In genomic region chr22:23915230-23915754, GRCh38 we compare ENCODE assay signal across 20 cellular contexts. TPM values are rescaled to one million over a fixed set of nuclear protein-coding genes. Genes with fewer than 3 reads are reported as not detected.
DNase-seq lines count a peak whose midpoint lies in the region; ATAC-seq, FAIRE-seq and TF ChIP-seq lines count a peak whose summit lies in the region.
"Had no signal": no experiment of that assay in that cellular context is flagged by ENCODE, and none has a peak within 500 bp of the region (broad histone marks: within the 10 kb centered on the region; RNA-seq: fewer than 3 reads in every experiment).

No MANE protein-coding gene starts in this region.

- peak in 1 of 7 experiments; percentile 35 for DNase-seq in CD8-positive, alpha-beta T cell
- DNase-seq in NB4 (ENCODE audit: low read depth) (peak; percentile 46), endothelial cell of umbilical vein (ENCODE audit: low read depth, low spot score) (no peak), osteocyte (ENCODE audit: extremely low spot score, unreplicated experiment) (peak; percentile 36), NCI-H1694 treated with DMSO at 0.1 percent for 48 hours (lab: John Stamatoyannopoulos, UW) (no peak)
- no peak for DNase-seq in central memory CD4-positive, alpha-beta T cell
- DNase-seq: activated effector memory CD4-positive, alpha-beta T cell treated with anti-CD3 and anti-CD28 coated beads, Interleukin-2, amount 50 U/mL, for 16 hours; amygdala; cerebellar nuclear complex; left cardiac atrium; NK-92 treated with Interleukin-12 subunit alpha and Interleukin-12 subunit beta, amount 100 ng/mL, for 24 hours; WERI-Rb-1 had no signal

- no peak overlapping the region for H3K4me3 ChIP-seq in CD8-positive, alpha-beta T cell (ENCODE audit: low read depth, low read length)
- H3K4me3 ChIP-seq in NB4 (ENCODE audit: low read depth, low read length) (no peak overlapping the region), endothelial cell of umbilical vein (replicated peaks in 1 of 3; ENCODE audit: insufficient read depth in 1 of 3, low read depth in 1 of 3, low read length in 3 of 3) (no peak overlapping the region)
- H3K4me3 ChIP-seq: skin epidermis, tibial artery had no signal

- no peak for TF ChIP-seq CTCF in CD8-positive, alpha-beta T cell (IDR thresholded peaks at IDR 0.05)
- TF ChIP-seq CTCF in NB4 (IDR thresholded peaks at IDR 0.05; ENCODE audit: low read depth, low read length) (no peak), endothelial cell of umbilical vein (IDR thresholded peaks at IDR 0.05; ENCODE audit: extremely low read depth in 1 of 2, insufficient read depth in 1 of 2, low read depth in 1 of 2, low read length in 2 of 2) (no peak), osteocyte (IDR thresholded peaks at IDR 0.05) (no peak)

- peaks cover 11% of the 10 kb centered on the region for H3K36me3 Mint-ChIP-seq in CD8-positive, alpha-beta T cell
- H3K36me3 Mint-ChIP-seq in osteocyte (ENCODE audit: unreplicated experiment) = peaks cover 6% of the 10 kb centered on the region

- H2AFZ ChIP-seq in endothelial cell of umbilical vein (ENCODE audit: low read depth, low read length) = no peak overlapping the region
- H2AFZ ChIP-seq: parathyroid adenoma had no signal

- BruUV-seq in endothelial cell of umbilical vein (replicated peaks; lab: Mats Ljungman, UMichigan) = no TSS peak

- no peaks in the 10 kb centered on the region for H3K79me2 ChIP-seq in endothelial cell of umbilical vein (ENCODE audit: control insufficient read depth, insufficient read depth, low read length)
- H3K79me2 ChIP-seq: parathyroid adenoma had no signal

- no peak overlapping the region for H3K4me3 Mint-ChIP-seq in CD8-positive, alpha-beta T cell
- no peak overlapping the region for H3K4me3 Mint-ChIP-seq in osteocyte (ENCODE audit: unreplicated experiment)

- no peaks in the 10 kb centered on the region for H3K9me3 Mint-ChIP-seq in CD8-positive, alpha-beta T cell
- H3K9me3 Mint-ChIP-seq in osteocyte (ENCODE audit: unreplicated experiment) = no peaks in the 10 kb centered on the region

- H3K27ac ChIP-seq in CD8-positive, alpha-beta T cell (ENCODE audit: low read depth, low read length) = no peak overlapping the region
- no peak overlapping the region for H3K27ac ChIP-seq in endothelial cell of umbilical vein (ENCODE audit: insufficient read depth, low read depth, low read length)
- H3K27ac ChIP-seq: parathyroid adenoma, WERI-Rb-1 had no signal

- H3K4me1 ChIP-seq in CD8-positive, alpha-beta T cell (ENCODE audit: insufficient read depth, low read length) = no peaks in the 10 kb centered on the region
- peaks cover 12% of the 10 kb centered on the region for H3K4me1 ChIP-seq in endothelial cell of umbilical vein (ENCODE audit: control insufficient read depth, extremely low read depth, insufficient read depth, low read length)
- H3K4me1 ChIP-seq: parathyroid adenoma had no signal

- no peaks in the 10 kb centered on the region for H3K27me3 ChIP-seq in CD8-positive, alpha-beta T cell (ENCODE audit: insufficient read depth, low read length)
- no peaks in the 10 kb centered on the region for H3K27me3 ChIP-seq in endothelial cell of umbilical vein (ENCODE audit: control insufficient read depth in 2 of 2, insufficient read depth in 2 of 2, low read length in 2 of 2)
- H3K27me3 ChIP-seq: tibial artery had no signal

- TF ChIP-seq POLR2A in NB4 (IDR thresholded peaks at IDR 0.05; ENCODE audit: extremely low read depth, insufficient read length) = no peak
- TF ChIP-seq POLR2A in endothelial cell of umbilical vein (IDR thresholded peaks at IDR 0.05; ENCODE audit: low read depth, low read length) = no peak

- POLR2A ChIA-PET in CD8-positive, alpha-beta T cell (lab: Charles Lee) = interaction anchor here (0.8 kb wide), 1 partner anchor 21 kb away, joined by 7 read pairs; the partner anchor contains the start of gene MIF
- POLR2A ChIA-PET in endothelial cell of umbilical vein (lab: Charles Lee) = no interaction called here

- no peaks in the 10 kb centered on the region for H3K9me3 ChIP-seq in CD8-positive, alpha-beta T cell (ENCODE audit: low read length)
- H3K9me3 ChIP-seq in endothelial cell of umbilical vein (replicated peaks; ENCODE audit: control insufficient read depth, insufficient read depth, low read length) = no peaks in the 10 kb centered on the region
- H3K9me3 ChIP-seq: tibial artery had no signal

- dilution Hi-C loops in endothelial cell of umbilical vein (cut with MboI; ENCODE audit: extremely low pct_ligation_motif_present, low sequenced_read_pairs) = no loop called here

- intact Hi-C loops in CD8-positive, alpha-beta T cell (cut with DNase I, micrococcal nuclease) = no loop called here
- intact Hi-C loops in endothelial cell of umbilical vein (cut with micrococcal nuclease) = loop anchor here (2.0 kb wide), 1 partner anchor 14 kb away; no protein-coding TSS in a partner anchor

- no peaks in the 10 kb centered on the region for H3K27me3 Mint-ChIP-seq in CD8-positive, alpha-beta T cell (ENCODE audit: low read depth)
- H3K27me3 Mint-ChIP-seq in osteocyte (ENCODE audit: unreplicated experiment) = no peaks in the 10 kb centered on the region

- CTCF ChIA-PET in CD8-positive, alpha-beta T cell (lab: Charles Lee) = no interaction called here
- CTCF ChIA-PET in endothelial cell of umbilical vein (lab: Charles Lee) = no interaction called here

- H3K27ac Mint-ChIP-seq in CD8-positive, alpha-beta T cell = peak overlapping the region; percentile 23
- H3K27ac Mint-ChIP-seq in osteocyte (ENCODE audit: unreplicated experiment) = peak overlapping the region; percentile 96

- ATAC-seq in CD8-positive, alpha-beta T cell = no peak
- ATAC-seq in HG03439 (IDR thresholded peaks at IDR 0.05; ENCODE audit: unreplicated experiment) = no peak
- no peak for ATAC-seq in GM19455 (IDR thresholded peaks at IDR 0.05; ENCODE audit: unreplicated experiment)
- ATAC-seq: left cardiac atrium, Right ventricle myocardium inferior had no signal

- H3K4me1 Mint-ChIP-seq in CD8-positive, alpha-beta T cell (ENCODE audit: low read depth) = peaks cover 20% of the 10 kb centered on the region
- peaks cover 14% of the 10 kb centered on the region for H3K4me1 Mint-ChIP-seq in osteocyte (ENCODE audit: unreplicated experiment)

- FAIRE-seq in endothelial cell of umbilical vein (lab: Jason Lieb, UNC) = peak; percentile 21
- FAIRE-seq: endometrium, H1 had no signal

- H3K9me1 ChIP-seq in endothelial cell of umbilical vein (replicated peaks; ENCODE audit: control insufficient read depth, extremely low read depth, insufficient read depth, low read length) = no peaks in the 10 kb centered on the region

- no peaks in the 10 kb centered on the region for H4K20me1 ChIP-seq in endothelial cell of umbilical vein (replicated peaks; ENCODE audit: control insufficient read depth, extremely low read depth, insufficient read depth, low read length)

- H3K36me3 ChIP-seq in CD8-positive, alpha-beta T cell (ENCODE audit: insufficient read depth, low read length) = no peaks in the 10 kb centered on the region
- H3K36me3 ChIP-seq in endothelial cell of umbilical vein (ENCODE audit: control insufficient read depth in 2 of 2, extremely low read depth in 1 of 2, insufficient read depth in 2 of 2, low read length in 2 of 2) = peaks cover 0 to 2% of the 10 kb centered on the region in 2 experiments

- H3K4me2 ChIP-seq in endothelial cell of umbilical vein (ENCODE audit: insufficient read depth, low read length) = no peak overlapping the region

- H3K9ac ChIP-seq in endothelial cell of umbilical vein (replicated peaks; ENCODE audit: extremely low read depth, insufficient read depth, low read length) = no peak overlapping the region
- H3K9ac ChIP-seq: parathyroid adenoma had no signal

RNA-seq across cellular contexts. Expression of gene MIF, which starts 21.1 kb away (rescaled TPM):
- 100 to 1,000 TPM; 181 to 191 TPM for total RNA-seq in CD8-positive, alpha-beta T cell
- total RNA-seq in endothelial cell of umbilical vein (674 and 730 TPM in 2 replicates), osteocyte (354 and 363 TPM in 2 replicates)
- polyA plus RNA-seq in endothelial cell of umbilical vein = 529 and 898 TPM in 2 replicates
- 261 and 376 TPM in 2 replicates for polyA plus RNA-seq in endothelial cell of umbilical vein (2011; cell fraction: cytosol; rRNA removed)
- polyA plus RNA-seq in endothelial cell of umbilical vein (2011; cell fraction: nucleus; rRNA removed) = 76.7 and 91.0 TPM in 2 replicates
- polyA plus RNA-seq in endothelial cell of umbilical vein (2012) = 338 and 495 TPM in 2 replicates
- polyA minus RNA-seq in endothelial cell of umbilical vein = 58.5 and 99.3 TPM in 2 replicates
- 499 TPM for polyA minus RNA-seq in endothelial cell of umbilical vein (2011; cell fraction: cytosol; rRNA and poly(A)+ RNA removed)
- polyA minus RNA-seq in endothelial cell of umbilical vein (2011; cell fraction: nucleus; rRNA and poly(A)+ RNA removed) = 14.8 and 27.6 TPM in 2 replicates

RNA-seq across cellular contexts. Expression of gene GSTT2B, which starts 45.7 kb away (rescaled TPM):
- total RNA-seq in CD8-positive, alpha-beta T cell = not detected
- 4.0 and 33.6 TPM in 2 replicates for total RNA-seq in endothelial cell of umbilical vein
- 36.1 and 46.5 TPM in 2 replicates for polyA plus RNA-seq in endothelial cell of umbilical vein
- polyA plus RNA-seq in endothelial cell of umbilical vein (2011; cell fraction: cytosol; rRNA removed) = 24.3 and 34.0 TPM in 2 replicates
- 63.1 and 70.4 TPM in 2 replicates for polyA plus RNA-seq in endothelial cell of umbilical vein (2011; cell fraction: nucleus; rRNA removed)
- 20.1 and 20.2 TPM in 2 replicates for polyA plus RNA-seq in endothelial cell of umbilical vein (2012)
- polyA minus RNA-seq in endothelial cell of umbilical vein = 10.2 and 11.3 TPM in 2 replicates
- 7.0 TPM for polyA minus RNA-seq in endothelial cell of umbilical vein (2011; cell fraction: cytosol; rRNA and poly(A)+ RNA removed)
- 3.6 and 4.4 TPM in 2 replicates for polyA minus RNA-seq in endothelial cell of umbilical vein (2011; cell fraction: nucleus; rRNA and poly(A)+ RNA removed)
- not detected in 2 replicates for total RNA-seq in osteocyte

RNA-seq across cellular contexts. Expression of gene DDTL, which starts 51.4 kb away (rescaled TPM):
- total RNA-seq in CD8-positive, alpha-beta T cell = not detected
- total RNA-seq in endothelial cell of umbilical vein (2.7 TPM in 1 of 2 replicates, not detected in the other), osteocyte (not detected in 2 replicates)
- 0.51 and 0.57 TPM in 2 replicates for polyA plus RNA-seq in endothelial cell of umbilical vein
- polyA plus RNA-seq in endothelial cell of umbilical vein (2011; cell fraction: cytosol; rRNA removed) = 0.43 and 0.66 TPM in 2 replicates
- polyA plus RNA-seq in endothelial cell of umbilical vein (2011; cell fraction: nucleus; rRNA removed) = 2.3 and 2.5 TPM in 2 replicates
- 1.2 and 1.8 TPM in 2 replicates for polyA plus RNA-seq in endothelial cell of umbilical vein (2012)
- 3.0 and 3.2 TPM in 2 replicates for polyA minus RNA-seq in endothelial cell of umbilical vein
- polyA minus RNA-seq in endothelial cell of umbilical vein (2011; cell fraction: cytosol; rRNA and poly(A)+ RNA removed) = not detected
- polyA minus RNA-seq in endothelial cell of umbilical vein (2011; cell fraction: nucleus; rRNA and poly(A)+ RNA removed) = 4.6 and 5.5 TPM in 2 replicates

RNA-seq across cellular contexts. Expression of gene SLC2A11, which starts 57.6 kb away (rescaled TPM):
- total RNA-seq in CD8-positive, alpha-beta T cell = 10 to 100 TPM; 12.7 to 14.3 TPM
- total RNA-seq in endothelial cell of umbilical vein = 3.6 and 4.6 TPM in 2 replicates
- polyA plus RNA-seq in endothelial cell of umbilical vein = 3.1 and 4.2 TPM in 2 replicates
- polyA plus RNA-seq in endothelial cell of umbilical vein (2011; cell fraction: cytosol; rRNA removed) = 2.2 and 2.8 TPM in 2 replicates
- polyA plus RNA-seq in endothelial cell of umbilical vein (2011; cell fraction: nucleus; rRNA removed) = 11.6 and 11.9 TPM in 2 replicates
- polyA plus RNA-seq in endothelial cell of umbilical vein (2012) = 3.9 and 5.2 TPM in 2 replicates
- polyA minus RNA-seq in endothelial cell of umbilical vein = 5.9 and 6.3 TPM in 2 replicates
- 4.5 TPM for polyA minus RNA-seq in endothelial cell of umbilical vein (2011; cell fraction: cytosol; rRNA and poly(A)+ RNA removed)
- polyA minus RNA-seq in endothelial cell of umbilical vein (2011; cell fraction: nucleus; rRNA and poly(A)+ RNA removed) = 4.5 and 4.8 TPM in 2 replicates
- total RNA-seq in osteocyte = 19.0 and 22.6 TPM in 2 replicates

RNA-seq across cellular contexts. Expression of gene DDT, which starts 58.9 kb away (rescaled TPM):
- total RNA-seq in CD8-positive, alpha-beta T cell = 10 to 100 TPM; 70.9 to 77.5 TPM
- total RNA-seq in endothelial cell of umbilical vein (89.5 and 106 TPM in 2 replicates), osteocyte (108 and 113 TPM in 2 replicates)
- polyA plus RNA-seq in endothelial cell of umbilical vein = 205 and 265 TPM in 2 replicates
- 157 and 182 TPM in 2 replicates for polyA plus RNA-seq in endothelial cell of umbilical vein (2011; cell fraction: cytosol; rRNA removed)
- 52.6 and 66.7 TPM in 2 replicates for polyA plus RNA-seq in endothelial cell of umbilical vein (2011; cell fraction: nucleus; rRNA removed)
- 65.7 and 76.6 TPM in 2 replicates for polyA plus RNA-seq in endothelial cell of umbilical vein (2012)
- 37.3 and 38.8 TPM in 2 replicates for polyA minus RNA-seq in endothelial cell of umbilical vein
- 48.3 TPM for polyA minus RNA-seq in endothelial cell of umbilical vein (2011; cell fraction: cytosol; rRNA and poly(A)+ RNA removed)
- polyA minus RNA-seq in endothelial cell of umbilical vein (2011; cell fraction: nucleus; rRNA and poly(A)+ RNA removed) = 14.0 and 18.0 TPM in 2 replicates

Comparison
In these comparisons a context has a peak if more than half of its experiments do, and no peak if none do; other contexts are left out.
1. DNase-seq: peak in NB4 (single experiment) and osteocyte (single experiment); none in endothelial cell of umbilical vein (single experiment), NCI-H1694 treated with DMSO at 0.1 percent for 48 hours (single experiment) and central memory CD4-positive, alpha-beta T cell (single experiment).